12 cellular contexts compared by ENCODE assay signal in genomic region chr14:89720076-89720687, GRCh38.
DNase-seq lines count a peak whose midpoint lies in the region; ATAC-seq lines count a peak whose summit lies in the region.
"Had no signal": no experiment of that assay in that cellular context is flagged by ENCODE, and none has a peak within 500 bp of the region (broad histone marks: within the 10 kb centered on the region; RNA-seq: fewer than 3 reads in every experiment).

No MANE protein-coding gene starts in this region.

- H3K4me3 ChIP-seq in CD4-positive, CD25-positive, alpha-beta regulatory T cell (ENCODE audit: low read depth, low read length), result peak overlapping the region; percentile 70
- H3K4me3 ChIP-seq: hepatocyte had no signal

- H3K36me3 ChIP-seq in CD4-positive, CD25-positive, alpha-beta regulatory T cell (ENCODE audit: control insufficient read depth, insufficient read depth, low read length), result no peaks in the 10 kb centered on the region

- peaks cover 0 to 2% (median 0%) of the 10 kb centered on the region in 7 donors for H3K9me3 Mint-ChIP-seq in CD4-positive, CD25-positive, alpha-beta regulatory T cell
- H3K9me3 Mint-ChIP-seq in activated T-helper 1 cell treated with anti-CD3 and anti-CD28 coated beads, Interleukin-12 subunit alpha, Interleukin-12 subunit beta, Interleukin-2, Interleukin-4 antibody, amounts not matched to agents 30 ng/mL and 10 ng/mL and 1 ng/mL, durations not matched to agents 14 hours and 24 hours and 36 hours, result no peaks in the 10 kb centered on the region
- H3K9me3 Mint-ChIP-seq in naive thymus-derived CD8-positive, alpha-beta T cell, result peaks cover 0 to 6% (median 0%) of the 10 kb centered on the region in 9 donors

- intact Hi-C loops in activated T-helper 1 cell treated with anti-CD3 and anti-CD28 coated beads, Interleukin-12 subunit alpha, Interleukin-12 subunit beta, Interleukin-2, Interleukin-4 antibody, amounts not matched to agents 30 ng/mL and 10 ng/mL and 1 ng/mL, durations not matched to agents 14 hours and 24 hours and 36 hours (cut with micrococcal nuclease), result loop anchor here (2.0 to 5.0 kb wide), 5 partner anchors 13 to 291 kb away; no protein-coding TSS in a partner anchor

- peak overlapping the region; percentile 87 for H3K27ac ChIP-seq in CD4-positive, CD25-positive, alpha-beta regulatory T cell (ENCODE audit: insufficient read depth, low read length, poor library complexity, severe bottlenecking)
- H3K27ac ChIP-seq: hepatocyte had no signal

- peak in 1 of 2 donors; percentile 1 for ATAC-seq in CD4-positive, CD25-positive, alpha-beta regulatory T cell (ENCODE audit: low read depth in 2 of 2)
- ATAC-seq in HG03342 (IDR thresholded peaks at IDR 0.05; ENCODE audit: unreplicated experiment) (peak; percentile 2), GM21529 (IDR thresholded peaks at IDR 0.05; ENCODE audit: unreplicated experiment) (no peak)
- ATAC-seq in naive thymus-derived CD8-positive, alpha-beta T cell, result peak; percentile 18 to 29

- peak overlapping the region; percentile 97 to 100 (median 97) for H3K27ac Mint-ChIP-seq in CD4-positive, CD25-positive, alpha-beta regulatory T cell
- H3K27ac Mint-ChIP-seq in activated T-helper 1 cell treated with anti-CD3 and anti-CD28 coated beads, Interleukin-12 subunit alpha, Interleukin-12 subunit beta, Interleukin-2, Interleukin-4 antibody, amounts not matched to agents 30 ng/mL and 10 ng/mL and 1 ng/mL, durations not matched to agents 14 hours and 24 hours and 36 hours, result peak overlapping the region; percentile 86
- peak overlapping the region; percentile 97 to 99 (median 98) for H3K27ac Mint-ChIP-seq in naive thymus-derived CD8-positive, alpha-beta T cell

- no peaks in the 10 kb centered on the region for H3K27me3 ChIP-seq in CD4-positive, CD25-positive, alpha-beta regulatory T cell (ENCODE audit: control insufficient read depth, insufficient read depth, low read length)
- H3K27me3 ChIP-seq: hepatocyte had no signal

- H3K4me3 Mint-ChIP-seq in CD4-positive, CD25-positive, alpha-beta regulatory T cell, result peak overlapping the region; percentile 38 to 82 (median 74)
- peak overlapping the region; percentile 49 for H3K4me3 Mint-ChIP-seq in activated T-helper 1 cell treated with anti-CD3 and anti-CD28 coated beads, Interleukin-12 subunit alpha, Interleukin-12 subunit beta, Interleukin-2, Interleukin-4 antibody, amounts not matched to agents 30 ng/mL and 10 ng/mL and 1 ng/mL, durations not matched to agents 14 hours and 24 hours and 36 hours
- H3K4me3 Mint-ChIP-seq in naive thymus-derived CD8-positive, alpha-beta T cell, result peak overlapping the region; percentile 62 to 83 (median 68)

- H3K27me3 Mint-ChIP-seq in CD4-positive, CD25-positive, alpha-beta regulatory T cell, result no peaks in the 10 kb centered on the region
- no peaks in the 10 kb centered on the region for H3K27me3 Mint-ChIP-seq in activated T-helper 1 cell treated with anti-CD3 and anti-CD28 coated beads, Interleukin-12 subunit alpha, Interleukin-12 subunit beta, Interleukin-2, Interleukin-4 antibody, amounts not matched to agents 30 ng/mL and 10 ng/mL and 1 ng/mL, durations not matched to agents 14 hours and 24 hours and 36 hours (ENCODE audit: insufficient read depth)
- no peaks in the 10 kb centered on the region for H3K27me3 Mint-ChIP-seq in naive thymus-derived CD8-positive, alpha-beta T cell

- H3K4me1 Mint-ChIP-seq in CD4-positive, CD25-positive, alpha-beta regulatory T cell, result peaks cover 44 to 92% (median 68%) of the 10 kb centered on the region in 4 donors
- H3K4me1 Mint-ChIP-seq in activated T-helper 1 cell treated with anti-CD3 and anti-CD28 coated beads, Interleukin-12 subunit alpha, Interleukin-12 subunit beta, Interleukin-2, Interleukin-4 antibody, amounts not matched to agents 30 ng/mL and 10 ng/mL and 1 ng/mL, durations not matched to agents 14 hours and 24 hours and 36 hours (ENCODE audit: low read depth), result peaks cover 57% of the 10 kb centered on the region
- H3K4me1 Mint-ChIP-seq in naive thymus-derived CD8-positive, alpha-beta T cell, result peaks cover 49 to 96% (median 88%) of the 10 kb centered on the region in 4 donors

- DNase-seq in CD4-positive, CD25-positive, alpha-beta regulatory T cell, result peak in 2 of 3 donors; percentile 36 to 60
- no peak for DNase-seq in activated T-helper 1 cell treated with anti-CD3 and anti-CD28 coated beads, Interleukin-12 subunit alpha, Interleukin-12 subunit beta, Interleukin-2, Interleukin-4 antibody, amounts not matched to agents 30 ng/mL and 10 ng/mL and 1 ng/mL, durations not matched to agents 14 hours and 24 hours and 36 hours (ENCODE audit: low spot score)
- peak in 2 of 10 donors; percentile 35 to 49 for DNase-seq in naive thymus-derived CD8-positive, alpha-beta T cell
- DNase-seq in NCI-H446 treated with DMSO at 0.1 percent for 48 hours (lab: John Stamatoyannopoulos, UW), result no peak
- DNase-seq in NCI-H1694 treated with DMSO at 0.1 percent for 48 hours (lab: John Stamatoyannopoulos, UW), result no peak
- DNase-seq in DMS53 (lab: John Stamatoyannopoulos, UW), result no peak
- DNase-seq: DMS79, NCI-H1694, trophoblast cell had no signal

- no peaks in the 10 kb centered on the region for H3K36me3 Mint-ChIP-seq in CD4-positive, CD25-positive, alpha-beta regulatory T cell
- peaks cover 6% of the 10 kb centered on the region for H3K36me3 Mint-ChIP-seq in activated T-helper 1 cell treated with anti-CD3 and anti-CD28 coated beads, Interleukin-12 subunit alpha, Interleukin-12 subunit beta, Interleukin-2, Interleukin-4 antibody, amounts not matched to agents 30 ng/mL and 10 ng/mL and 1 ng/mL, durations not matched to agents 14 hours and 24 hours and 36 hours (ENCODE audit: low read depth)
- peaks cover 0 to 7% (median 0%) of the 10 kb centered on the region in 3 donors for H3K36me3 Mint-ChIP-seq in naive thymus-derived CD8-positive, alpha-beta T cell

- no peaks in the 10 kb centered on the region for H3K9me3 ChIP-seq in CD4-positive, CD25-positive, alpha-beta regulatory T cell (ENCODE audit: control insufficient read depth in 2 of 2, low read length in 2 of 2)

- POLR2A ChIA-PET in naive thymus-derived CD8-positive, alpha-beta T cell (lab: Charles Lee), result interaction anchor here (0.6 to 6.6 kb wide), 30 partner anchors 8 to 305 kb away, joined by 3 to 81 read pairs (median 4); no protein-coding TSS in a partner anchor

- peaks cover 60% of the 10 kb centered on the region for H3K4me1 ChIP-seq in CD4-positive, CD25-positive, alpha-beta regulatory T cell (ENCODE audit: control insufficient read depth, insufficient read depth, low read length, poor library complexity, severe bottlenecking)

Comparison
In these comparisons a context has a peak if more than half of its experiments do, and no peak if none do; other contexts are left out.
1. DNase-seq: peak in CD4-positive, CD25-positive, alpha-beta regulatory T cell (2 of 3); none in activated T-helper 1 cell treated with anti-CD3 and anti-CD28 coated beads, Interleukin-12 subunit alpha, Interleukin-12 subunit beta, Interleukin-2, Interleukin-4 antibody, amounts not matched to agents 30 ng/mL and 10 ng/mL and 1 ng/mL, durations not matched to agents 14 hours and 24 hours and 36 hours (single experiment), NCI-H446 treated with DMSO at 0.1 percent for 48 hours (single experiment), NCI-H1694 treated with DMSO at 0.1 percent for 48 hours (single experiment) and DMS53 (single experiment).
2. Peak in every context shown above with its lines, with median percentiles within 50 percentile points of each other: H3K27ac Mint-ChIP-seq and H3K4me3 Mint-ChIP-seq.